Comparison of ENCODE assay signal across 20 cellular contexts in genomic region chr7:134936893-134937520, GRCh38. TPM values are rescaled to one million over a fixed set of nuclear protein-coding genes. Genes with fewer than 3 reads are reported as not detected.
A peak's percentile ranks its signal among the peaks of the same experiment; 100 is the strongest.
DNase-seq lines count a peak whose midpoint lies in the region; ATAC-seq, FAIRE-seq and TF ChIP-seq lines count a peak whose summit lies in the region.
"Had no signal": no experiment of that assay in that cellular context is flagged by ENCODE, and none has a peak within 500 bp of the region (broad histone marks: within the 10 kb centered on the region; RNA-seq: fewer than 3 reads in every experiment).

No MANE protein-coding gene starts in this region.

- H3K36me3 ChIP-seq in Karpas-422 (ENCODE audit: insufficient read depth, low read length) = no peaks in the 10 kb centered on the region
- H3K36me3 ChIP-seq: colonic mucosa had no signal

- no peak for TF ChIP-seq EP300 in A549 (IDR thresholded peaks at IDR 0.05)

- H3K9me3 ChIP-seq in A549 = no peaks in the 10 kb centered on the region
- H3K9me3 ChIP-seq in Karpas-422 (ENCODE audit: low read length) = no peaks in the 10 kb centered on the region
- H3K9me3 ChIP-seq: colonic mucosa, Peyer's patch had no signal

- CTCF ChIA-PET in A549 (lab: Yijun Ruan, JAX) = interaction anchor here (1.4 to 13.2 kb wide), 2 partner anchors 24 to 247 kb away, joined by 3 to 132 read pairs; no protein-coding TSS in a partner anchor

- POLR2A ChIA-PET in A549 (lab: Yijun Ruan, JAX) = interaction anchor here (1.3 kb wide), 1 partner anchor 46 kb away, joined by 3 read pairs; no protein-coding TSS in a partner anchor

- no peaks in the 10 kb centered on the region for H3K79me2 ChIP-seq in Karpas-422 (ENCODE audit: low read length)

- H3K27ac ChIP-seq in A549 (no peak overlapping the region), Karpas-422 (ENCODE audit: low read length) (no peak overlapping the region)
- H3K27ac ChIP-seq: colonic mucosa, Peyer's patch had no signal

- H3K4me2 ChIP-seq in A549 (no peak overlapping the region; the same call in 2 of the 3 replicates), Karpas-422 (ENCODE audit: low read depth, low read length, poor library complexity, severe bottlenecking) (no peak overlapping the region)

- H3K36me3 Mint-ChIP-seq in osteocyte (ENCODE audit: unreplicated experiment) = peaks cover 75% of the 10 kb centered on the region
- H3K36me3 Mint-ChIP-seq: stimulated activated effector memory CD8-positive, alpha-beta T cell treated with anti-CD3 and anti-CD28 coated beads, Interleukin-12 subunit alpha, Interleukin-12 subunit beta, amount 100 ng/mL, for 72 hours had no signal

- 0 out of 2 replicates have a peak overlapping the region, but pooled peaks have one; percentile 55 for H2AFZ ChIP-seq in Karpas-422 (ENCODE audit: low read length)

- no peak for ATAC-seq in A549
- ATAC-seq: activated CD8-positive, alpha-beta T cell treated with anti-CD3 and anti-CD28 coated beads for 36 hours; HCT116; left lobe of liver; naive thymus-derived CD8-positive, alpha-beta T cell; stimulated activated effector memory CD8-positive, alpha-beta T cell treated with anti-CD3 and anti-CD28 coated beads, Interleukin-12 subunit alpha, Interleukin-12 subunit beta, amount 100 ng/mL, for 72 hours had no signal

- TF ChIP-seq CTCF in A549 (IDR thresholded peaks at IDR 0.05) (no peak), osteocyte (IDR thresholded peaks at IDR 0.05) (no peak)

- WGBS in A549 (ENCODE audit: missing lambda C conversion rate) = 79% methylated on average over 4 of the region's 4 CpGs

- H3K4me1 ChIP-seq in A549 (peaks cover 26% of the 10 kb centered on the region), Karpas-422 (ENCODE audit: low read length) (peaks cover 34% of the 10 kb centered on the region)
- H3K4me1 ChIP-seq: colonic mucosa had no signal

- no peak for TF ChIP-seq POLR2A in A549 (IDR thresholded peaks at IDR 0.05; ENCODE audit: low read length)

- no peak for DNase-seq in A549 (ENCODE audit: low read depth in 1 of 2, low spot score in 1 of 2)
- DNase-seq in Karpas-422 = no peak
- peak; percentile 49 for DNase-seq in fibroblast of peridontal ligament (ENCODE audit: extremely low read depth)
- no peak for DNase-seq in osteocyte (ENCODE audit: extremely low spot score, unreplicated experiment)
- no peak for DNase-seq in A172 (ENCODE audit: low spot score)
- DNase-seq in DMS79 (lab: John Stamatoyannopoulos, UW) = no peak
- DNase-seq in NCI-H1105 (lab: John Stamatoyannopoulos, UW) = no peak
- no peak for DNase-seq in mucosa of gallbladder (ENCODE audit: low spot score)
- DNase-seq: activated CD8-positive, alpha-beta T cell treated with anti-CD3 and anti-CD28 coated beads for 36 hours; Calu3; colonic mucosa; GF-D8; hypothalamus; naive thymus-derived CD8-positive, alpha-beta T cell; NCI-H2029 treated with DMSO at 0.1 percent for 48 hours; Peyer's patch had no signal

- no peaks in the 10 kb centered on the region for H3K27me3 Mint-ChIP-seq in osteocyte (ENCODE audit: unreplicated experiment)

- no peaks in the 10 kb centered on the region for H3K9me2 ChIP-seq in Karpas-422 (replicated peaks; ENCODE audit: insufficient read depth, low read length)

- peaks cover 83% of the 10 kb centered on the region for H3K4me1 Mint-ChIP-seq in osteocyte (ENCODE audit: unreplicated experiment)

- H3K4me3 ChIP-seq in A549 (no peak overlapping the region), Karpas-422 (ENCODE audit: low read length) (no peak overlapping the region)
- H3K4me3 ChIP-seq: colonic mucosa, Peyer's patch had no signal

- no peak overlapping the region for H3K9ac ChIP-seq in Karpas-422 (ENCODE audit: low read length)

- no peak for TF ChIP-seq RAD21 in A549 (conservative IDR thresholded peaks at IDR 0.05 in 1 of 2, IDR thresholded peaks at IDR 0.05 in 1 of 2)

- peaks cover 3% of the 10 kb centered on the region for H3K9me3 Mint-ChIP-seq in osteocyte (ENCODE audit: unreplicated experiment)
- H3K9me3 Mint-ChIP-seq: activated CD8-positive, alpha-beta T cell treated with anti-CD3 and anti-CD28 coated beads for 36 hours; naive thymus-derived CD8-positive, alpha-beta T cell; stimulated activated effector memory CD8-positive, alpha-beta T cell treated with anti-CD3 and anti-CD28 coated beads, Interleukin-12 subunit alpha, Interleukin-12 subunit beta, amount 100 ng/mL, for 72 hours had no signal

- H3K27me3 ChIP-seq in Karpas-422 (ENCODE audit: low read length) = no peaks in the 10 kb centered on the region
- H3K27me3 ChIP-seq: colonic mucosa, Peyer's patch had no signal

- no peak overlapping the region for H3K4me3 Mint-ChIP-seq in osteocyte (ENCODE audit: unreplicated experiment)
- H3K4me3 Mint-ChIP-seq: activated CD8-positive, alpha-beta T cell treated with anti-CD3 and anti-CD28 coated beads for 36 hours; naive thymus-derived CD8-positive, alpha-beta T cell; stimulated activated effector memory CD8-positive, alpha-beta T cell treated with anti-CD3 and anti-CD28 coated beads, Interleukin-12 subunit alpha, Interleukin-12 subunit beta, amount 100 ng/mL, for 72 hours had no signal

- no peaks in the 10 kb centered on the region for H4K20me1 ChIP-seq in Karpas-422 (ENCODE audit: insufficient read depth, low read depth, low read length)

- FAIRE-seq in A549 (lab: Jason Lieb, UNC) = no peak
- FAIRE-seq: urothelium cell line had no signal

- peak overlapping the region; percentile 69 for H3K27ac Mint-ChIP-seq in osteocyte (ENCODE audit: unreplicated experiment)
- H3K27ac Mint-ChIP-seq: activated CD8-positive, alpha-beta T cell treated with anti-CD3 and anti-CD28 coated beads for 36 hours; stimulated activated effector memory CD8-positive, alpha-beta T cell treated with anti-CD3 and anti-CD28 coated beads, Interleukin-12 subunit alpha, Interleukin-12 subunit beta, amount 100 ng/mL, for 72 hours had no signal

TF ChIP-seq in A549, 52 proteins besides CTCF, POLR2A, EP300 and RAD21:
- no peak for TF ChIP-seq NPAS2 (CRISPR knock-in tag; IDR thresholded peaks at IDR 0.05; ENCODE audit: borderline replicate concordance)
- peak; percentile 71 for TF ChIP-seq MAFK (IDR thresholded peaks at IDR 0.05; ENCODE audit: partially characterized antibody)

RNA-seq across cellular contexts. Expression of gene AGBL3, which starts 49.3 kb away (rescaled TPM):
- polyA plus RNA-seq in A549 (2011; rRNA removed) = 4.2 and 4.3 TPM in 2 replicates
- polyA plus RNA-seq in A549 (2012; cell fraction: cytosol; rRNA removed) = 1.4 and 1.5 TPM in 2 replicates
- polyA plus RNA-seq in A549 (2012; cell fraction: nucleus; rRNA removed) = 0.52 and 0.84 TPM in 2 replicates
- 2.2 to 3.7 TPM (median 2.7 TPM) in 3 replicates for polyA plus RNA-seq in A549 (2017; fragmentation: RNase III; extraction: RNeasy Plus Mini Kit Qiagen cat#74134 plus additional on column Dnase treatment)
- 1.2 and 1.3 TPM in 2 replicates for polyA minus RNA-seq in A549 (2011; rRNA and poly(A)+ RNA removed)
- 0.97 and 3.5 TPM in 2 replicates for total RNA-seq in Karpas-422 (2014; rRNA removed; shearing (Covaris generic); ENCODE audit: low replicate concordance)
- 1.2 and 1.3 TPM in 2 replicates for total RNA-seq in osteocyte
- 0.07 and 1.9 TPM in 2 replicates for total RNA-seq in A172 (2014; rRNA removed; shearing (Covaris generic))
- 4.1 TPM for total RNA-seq in mucosa of gallbladder
